In genomic region chr14:73686901-73687300, GRCh38 we compare ENCODE assay signal across 23 cellular contexts.
"Had no signal": no experiment of that assay in that cellular context is flagged by ENCODE, and none has a peak within 500 bp of the region (broad histone marks: within the 10 kb centered on the region; RNA-seq: fewer than 3 reads in every experiment).

No MANE protein-coding gene starts in this region.

- H3K4me3 Mint-ChIP-seq: activated CD4-positive, alpha-beta memory T cell treated with anti-CD3 and anti-CD28 coated beads, Interleukin-2, amount 10 ng/mL, durations not matched to agents 7 days and 5 days; activated CD4-positive, alpha-beta T cell treated with anti-CD3 and anti-CD28 coated beads, Interleukin-2, amount 10 ng/mL, durations not matched to agents 7 days and 5 days; activated naive CD8-positive, alpha-beta T cell had no signal

- H3K4me1 ChIP-seq: SJCRH30 had no signal

- H3K4me1 Mint-ChIP-seq: activated CD4-positive, alpha-beta memory T cell treated with anti-CD3 and anti-CD28 coated beads, Interleukin-2, amount 10 ng/mL, durations not matched to agents 7 days and 5 days; activated CD4-positive, alpha-beta T cell treated with anti-CD3 and anti-CD28 coated beads, Interleukin-2, amount 10 ng/mL, durations not matched to agents 7 days and 5 days had no signal

- H3K27me3 Mint-ChIP-seq: activated CD4-positive, alpha-beta memory T cell treated with anti-CD3 and anti-CD28 coated beads, Interleukin-2, amount 10 ng/mL, durations not matched to agents 7 days and 5 days; activated CD4-positive, alpha-beta T cell treated with anti-CD3 and anti-CD28 coated beads, Interleukin-2, amount 10 ng/mL, durations not matched to agents 7 days and 5 days; activated naive CD8-positive, alpha-beta T cell had no signal

- H3K27me3 ChIP-seq: SJCRH30 had no signal

- H3K27ac Mint-ChIP-seq: activated CD4-positive, alpha-beta memory T cell treated with anti-CD3 and anti-CD28 coated beads, Interleukin-2, amount 10 ng/mL, durations not matched to agents 7 days and 5 days; activated CD4-positive, alpha-beta T cell treated with anti-CD3 and anti-CD28 coated beads, Interleukin-2, amount 10 ng/mL, durations not matched to agents 7 days and 5 days; activated naive CD8-positive, alpha-beta T cell had no signal

- H3K4me3 ChIP-seq: SJCRH30 had no signal

- H3K9me3 Mint-ChIP-seq: activated CD4-positive, alpha-beta memory T cell treated with anti-CD3 and anti-CD28 coated beads, Interleukin-2, amount 10 ng/mL, durations not matched to agents 7 days and 5 days; activated CD4-positive, alpha-beta T cell treated with anti-CD3 and anti-CD28 coated beads, Interleukin-2, amount 10 ng/mL, durations not matched to agents 7 days and 5 days had no signal

- H3K36me3 ChIP-seq: SJCRH30 had no signal

- H3K9me3 ChIP-seq: SJCRH30, SK-N-SH had no signal

- H3K27ac ChIP-seq: SJCRH30, VCaP had no signal

- DNase-seq: activated CD4-positive, alpha-beta memory T cell treated with anti-CD3 and anti-CD28 coated beads, Interleukin-2, amount 10 ng/mL, durations not matched to agents 7 days and 5 days; activated CD4-positive, alpha-beta T cell treated with anti-CD3 and anti-CD28 coated beads, Interleukin-2, amount 10 ng/mL, durations not matched to agents 7 days and 5 days; activated CD4-positive, CD25-positive, alpha-beta regulatory T cell; activated CD8-positive, alpha-beta memory T cell treated with anti-CD3 and anti-CD28 coated beads, Interleukin-2, amount 50 U/mL, for 4 hours; activated effector memory CD4-positive, alpha-beta T cell treated with anti-CD3 and anti-CD28 coated beads, Interleukin-2, amount 50 U/mL, for 16 hours; activated naive CD4-positive, alpha-beta T cell treated with Interleukin-2 at 50 U/mL for 16 hours; activated T-cell treated with anti-CD3 and anti-CD28 coated beads, Interleukin-2, amount 50 U/mL, for 1 hour; aorta; IMR-90; Kasumi-1; KBM-7; NCI-H1048; NCI-H146; NCI-H187 treated with DMSO at 0.1 percent for 48 hours; NCI-H2081 treated with DMSO at 0.1 percent for 48 hours; NCI-H446; NCI-H526; NCI-H774; SJCRH30; SK-N-SH; T-helper 1 cell had no signal
